Comparison of ENCODE assay signal across 14 cellular contexts in the genomic region with DNA sequence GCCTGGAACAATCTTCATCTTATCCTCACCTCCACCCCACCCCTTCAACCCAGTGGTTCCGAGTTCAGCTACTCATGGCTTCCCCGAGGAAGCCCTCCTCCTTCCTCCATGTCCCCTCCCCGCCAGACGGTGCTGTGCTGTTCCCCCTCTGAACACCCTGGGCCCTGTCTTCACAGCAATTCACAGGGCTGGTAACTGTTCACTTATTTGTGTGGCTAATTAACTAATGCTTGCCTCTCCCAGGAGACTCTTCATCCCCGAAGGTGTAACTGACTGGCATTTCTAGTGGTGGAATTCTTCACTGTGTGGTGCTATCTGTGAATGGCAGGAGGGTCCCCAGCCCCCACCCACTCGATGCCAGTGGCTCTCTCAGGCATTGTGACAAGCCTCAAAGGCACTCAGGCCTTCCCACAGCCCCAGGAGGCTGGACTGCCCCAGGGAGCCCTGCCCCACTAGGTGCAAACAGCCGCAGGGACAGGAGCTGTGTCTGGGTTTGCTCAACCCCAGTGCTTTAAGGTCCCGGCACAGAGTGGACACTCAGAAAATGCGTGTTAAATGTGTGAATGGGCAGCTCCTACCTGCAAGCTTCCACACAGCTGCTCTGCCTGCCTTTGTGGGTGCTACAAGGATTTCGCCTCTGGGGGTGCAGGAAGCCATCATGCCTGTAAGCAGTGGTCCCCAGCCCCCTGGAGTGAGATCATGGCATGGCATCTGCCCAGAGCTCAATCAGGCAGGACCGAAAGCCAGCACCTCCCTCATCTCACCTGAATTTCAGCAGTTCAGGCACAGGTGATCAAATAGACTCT.
DNase-seq lines count a peak whose midpoint lies in the region; ATAC-seq and TF ChIP-seq lines count a peak whose summit lies in the region.
"Had no signal": no experiment of that assay in that cellular context is flagged by ENCODE, and none has a peak within 500 bp of the region (broad histone marks: within the 10 kb centered on the region; RNA-seq: fewer than 3 reads in every experiment).

No MANE protein-coding gene starts in this region.

- no peak overlapping the region for H3K9ac ChIP-seq in mesenchymal stem cell (ENCODE audit: low read length)

- H3K36me3 Mint-ChIP-seq in T-helper 1 cell treated with Interleukin-12 subunit alpha and Interleukin-12 subunit beta and Interleukin-4 antibody, amounts not matched to agents 30 μg/mL and 1 μg/mL, for 36 hours (ENCODE audit: low read depth): no peaks in the 10 kb centered on the region
- H3K36me3 Mint-ChIP-seq: memory B cell had no signal

- no peak overlapping the region for H2BK12ac ChIP-seq in mesenchymal stem cell (ENCODE audit: low read length in 2 of 2)

- no peak overlapping the region for H2BK120ac ChIP-seq in mesenchymal stem cell (ENCODE audit: low read depth, low read length)

- H3K4me2 ChIP-seq in mesenchymal stem cell (ENCODE audit: low read length, poor library complexity, severe bottlenecking): no peak overlapping the region

- 88 to 93% (median 90%) methylated on average over 7 to 11 of the region's 11 CpGs for WGBS in heart left ventricle, 4 donors
- WGBS in mesenchymal stem cell: 81% methylated on average over 11 of the region's 11 CpGs
- 89 to 92% (median 90%) methylated on average over 9 to 11 of the region's 11 CpGs for WGBS in stomach, 5 donors

- H3K4me1 ChIP-seq in heart left ventricle (peaks cover 0 to 39% (median 18%) of the 10 kb centered on the region in 12 donors), mesenchymal stem cell (ENCODE audit: control insufficient read depth, insufficient read depth, low read depth, low read length) (peaks cover 20% of the 10 kb centered on the region), stomach (peaks cover 4 to 20% (median 12%) of the 10 kb centered on the region in 4 donors), mucosa of descending colon (ENCODE audit: low read depth) (peaks cover 13% of the 10 kb centered on the region)
- H3K4me1 ChIP-seq: psoas muscle had no signal

- peak overlapping the region in 1 of 2 experiments; percentile 34 for H3K23ac ChIP-seq in mesenchymal stem cell (ENCODE audit: low read length in 2 of 2)

- peak overlapping the region; percentile 68 for H3K27ac Mint-ChIP-seq in T-helper 1 cell treated with Interleukin-12 subunit alpha and Interleukin-12 subunit beta and Interleukin-4 antibody, amounts not matched to agents 30 μg/mL and 1 μg/mL, for 36 hours
- H3K27ac Mint-ChIP-seq: memory B cell had no signal

- no peak for TF ChIP-seq CTCF in heart left ventricle (IDR thresholded peaks at IDR 0.05)
- TF ChIP-seq CTCF in stomach (IDR thresholded peaks at IDR 0.05): no peak
- no peak for TF ChIP-seq CTCF in mucosa of descending colon (IDR thresholded peaks at IDR 0.05)

- ATAC-seq in Right ventricle myocardium inferior (no peak), heart left ventricle (no peak), HG03108 (IDR thresholded peaks at IDR 0.05; ENCODE audit: unreplicated experiment) (no peak), mucosa of descending colon (no peak)
- ATAC-seq: activated CD4-positive, CD25-positive, alpha-beta regulatory T cell treated with anti-CD3 and anti-CD28 coated beads, Interleukin-2, amount 50 U/mL, for 24 hours; activated T-cell treated with anti-CD3 and anti-CD28 coated beads, Interleukin-2, amount 50 U/mL, for 72 hours; psoas muscle had no signal

- H3K9me3 Mint-ChIP-seq in T-helper 1 cell treated with Interleukin-12 subunit alpha and Interleukin-12 subunit beta and Interleukin-4 antibody, amounts not matched to agents 30 μg/mL and 1 μg/mL, for 36 hours: no peaks in the 10 kb centered on the region
- H3K9me3 Mint-ChIP-seq: activated T-cell treated with anti-CD3 and anti-CD28 coated beads, Interleukin-2, amount 50 U/mL, for 72 hours; memory B cell had no signal

- peak overlapping the region; percentile 11 for H4K91ac ChIP-seq in mesenchymal stem cell (ENCODE audit: low read length)

- H3K9me3 ChIP-seq in heart left ventricle (no peaks in the 10 kb centered on the region), mesenchymal stem cell (ENCODE audit: control insufficient read depth, low read length) (no peaks in the 10 kb centered on the region), stomach (no peaks in the 10 kb centered on the region), mucosa of descending colon (no peaks in the 10 kb centered on the region)
- H3K9me3 ChIP-seq: psoas muscle had no signal

- no peak overlapping the region for H2BK15ac ChIP-seq in mesenchymal stem cell (ENCODE audit: low read depth, poor library complexity, severe bottlenecking)

- no peak overlapping the region for H3K27ac ChIP-seq in heart left ventricle
- no peak overlapping the region for H3K27ac ChIP-seq in mesenchymal stem cell (ENCODE audit: low read length, poor library complexity, severe bottlenecking)
- no peak overlapping the region for H3K27ac ChIP-seq in stomach
- H3K27ac ChIP-seq: psoas muscle had no signal

- H3K4me3 Mint-ChIP-seq in T-helper 1 cell treated with Interleukin-12 subunit alpha and Interleukin-12 subunit beta and Interleukin-4 antibody, amounts not matched to agents 30 μg/mL and 1 μg/mL, for 36 hours: no peak overlapping the region
- H3K4me3 Mint-ChIP-seq: activated T-cell treated with anti-CD3 and anti-CD28 coated beads, Interleukin-2, amount 50 U/mL, for 72 hours; memory B cell had no signal

- H3K4me1 Mint-ChIP-seq in T-helper 1 cell treated with Interleukin-12 subunit alpha and Interleukin-12 subunit beta and Interleukin-4 antibody, amounts not matched to agents 30 μg/mL and 1 μg/mL, for 36 hours (ENCODE audit: low read depth): peaks cover 46% of the 10 kb centered on the region

- H3K4me3 ChIP-seq in heart left ventricle: no peak overlapping the region
- H3K4me3 ChIP-seq in mesenchymal stem cell (ENCODE audit: insufficient read depth in 1 of 2, low read depth in 1 of 2, low read length in 2 of 2): no peak overlapping the region
- H3K4me3 ChIP-seq in stomach: no peak overlapping the region
- no peak overlapping the region for H3K4me3 ChIP-seq in mucosa of descending colon
- H3K4me3 ChIP-seq: psoas muscle had no signal

- no peak overlapping the region for H3K4ac ChIP-seq in mesenchymal stem cell (ENCODE audit: low read depth in 1 of 2, low read length in 2 of 2)

- DNase-seq in Right ventricle myocardium inferior (ENCODE audit: missing footprints): peak; percentile 45
- no peak for DNase-seq in heart left ventricle
- no peak for DNase-seq in mesenchymal stem cell
- peak; percentile 23 for DNase-seq in stomach
- no peak for DNase-seq in NOMO-1 (lab: John Stamatoyannopoulos, UW; ENCODE audit: unreplicated experiment in 2 of 2)
- DNase-seq in mucosa of descending colon: no peak
- DNase-seq: activated T-cell treated with anti-CD3 and anti-CD28 coated beads, Interleukin-2, amount 50 U/mL, for 72 hours; MV-4-11; NCI-H446 had no signal

- no peaks in the 10 kb centered on the region for H3K27me3 Mint-ChIP-seq in T-helper 1 cell treated with Interleukin-12 subunit alpha and Interleukin-12 subunit beta and Interleukin-4 antibody, amounts not matched to agents 30 μg/mL and 1 μg/mL, for 36 hours (ENCODE audit: low read depth)

- peak overlapping the region in 1 of 2 experiments; percentile 18 for H3K14ac ChIP-seq in mesenchymal stem cell (ENCODE audit: low read length in 2 of 2)

- no peak overlapping the region for H2AK5ac ChIP-seq in mesenchymal stem cell (ENCODE audit: low read length, severe bottlenecking)

- peak overlapping the region in 1 of 2 experiments; percentile 42 for H3K18ac ChIP-seq in mesenchymal stem cell (ENCODE audit: low read depth in 1 of 2, low read length in 2 of 2)

- H3K36me3 ChIP-seq in heart left ventricle (no peaks in the 10 kb centered on the region), mesenchymal stem cell (ENCODE audit: control insufficient read depth in 1 of 2, insufficient read depth in 2 of 2, low read depth in 1 of 2, low read length in 2 of 2) (no peaks in the 10 kb centered on the region), stomach (no peaks in the 10 kb centered on the region), mucosa of descending colon (ENCODE audit: low read depth) (no peaks in the 10 kb centered on the region)

- H2AFZ ChIP-seq in mesenchymal stem cell (ENCODE audit: low read depth, low read length): no peak overlapping the region

- no peaks in the 10 kb centered on the region for H3K27me3 ChIP-seq in heart left ventricle
- H3K27me3 ChIP-seq in mesenchymal stem cell (ENCODE audit: control insufficient read depth in 1 of 2, insufficient read depth in 1 of 2, low read length in 2 of 2): no peaks in the 10 kb centered on the region
- no peaks in the 10 kb centered on the region for H3K27me3 ChIP-seq in stomach

- H3K79me1 ChIP-seq in mesenchymal stem cell (replicated peaks; ENCODE audit: low read length, poor library complexity, severe bottlenecking): no peaks in the 10 kb centered on the region

- TF ChIP-seq POLR2A in heart left ventricle (IDR thresholded peaks at IDR 0.05) (no peak), stomach (IDR thresholded peaks at IDR 0.05) (no peak)

- no peak overlapping the region for H4K8ac ChIP-seq in mesenchymal stem cell (ENCODE audit: low read length)

- intact Hi-C loops in Right ventricle myocardium inferior (cut with DNase I): no loop called here
- intact Hi-C loops in heart left ventricle (cut with DNase I): loop anchor here in 1 of 10 donors (10.0 kb wide), 1 partner anchor 117 kb away; no protein-coding TSS in a partner anchor
- intact Hi-C loops in stomach (cut with DNase I; ENCODE audit: low total_unique reads): no loop called here
- intact Hi-C loops in mucosa of descending colon (cut with DNase I, micrococcal nuclease): no loop called here

- no peak overlapping the region for H2BK5ac ChIP-seq in mesenchymal stem cell (ENCODE audit: low read depth, low read length, poor library complexity, severe bottlenecking)

- TF ChIP-seq EP300 in stomach (IDR thresholded peaks at IDR 0.05): no peak

Comparison
In these comparisons a context has a peak if more than half of its experiments do, and no peak if none do; other contexts are left out.
1. DNase-seq: peak in Right ventricle myocardium inferior (single experiment) and stomach (single experiment); none in heart left ventricle (0 of 5), mesenchymal stem cell (single experiment), NOMO-1 (0 of 2) and mucosa of descending colon (0 of 3).